1 cellular context compared by ENCODE assay signal in genomic region chr16:47424846-47425245, GRCh38.
TF ChIP-seq lines count a peak whose summit lies in the region.

No MANE protein-coding gene starts in this region.

TF ChIP-seq in HepG2, 621 proteins besides CTCF, POLR2A, EP300 and RAD21:
- TF ChIP-seq PAXIP1 (CRISPR knock-in tag; conservative IDR thresholded peaks at IDR 0.05) = no peak
- no peak for TF ChIP-seq ZNF775 (CRISPR knock-in tag; IDR thresholded peaks at IDR 0.05; ENCODE audit: borderline replicate concordance)
- TF ChIP-seq ZMYM4 (CRISPR knock-in tag; IDR thresholded peaks at IDR 0.05) = peak; percentile 31; the same call in 1 of the 2 replicates
- peak; percentile 43; the same call in 1 of the 2 replicates for TF ChIP-seq HOXA3 (CRISPR knock-in tag; IDR thresholded peaks at IDR 0.05)
- TF ChIP-seq FOXA1 (IDR thresholded peaks at IDR 0.05) = no peak
- peak; percentile 63 for TF ChIP-seq FOXA1 (CRISPR knock-in tag; IDR thresholded peaks at IDR 0.05)
- TF ChIP-seq MED1 (CRISPR knock-in tag; IDR thresholded peaks at IDR 0.05) = no peak
- peak; percentile 20; the same call in 1 of the 2 replicates for TF ChIP-seq STAG1 (CRISPR knock-in tag; IDR thresholded peaks at IDR 0.05)
- TF ChIP-seq ZFP82 (CRISPR knock-in tag; IDR thresholded peaks at IDR 0.05; ENCODE audit: borderline replicate concordance) = no peak
- peak; percentile 49; the same call in 1 of the 2 replicates for TF ChIP-seq ZBTB33 (CRISPR knock-in tag; IDR thresholded peaks at IDR 0.05)
